ENCODE assay signal across 11 cellular contexts in the genomic region with DNA sequence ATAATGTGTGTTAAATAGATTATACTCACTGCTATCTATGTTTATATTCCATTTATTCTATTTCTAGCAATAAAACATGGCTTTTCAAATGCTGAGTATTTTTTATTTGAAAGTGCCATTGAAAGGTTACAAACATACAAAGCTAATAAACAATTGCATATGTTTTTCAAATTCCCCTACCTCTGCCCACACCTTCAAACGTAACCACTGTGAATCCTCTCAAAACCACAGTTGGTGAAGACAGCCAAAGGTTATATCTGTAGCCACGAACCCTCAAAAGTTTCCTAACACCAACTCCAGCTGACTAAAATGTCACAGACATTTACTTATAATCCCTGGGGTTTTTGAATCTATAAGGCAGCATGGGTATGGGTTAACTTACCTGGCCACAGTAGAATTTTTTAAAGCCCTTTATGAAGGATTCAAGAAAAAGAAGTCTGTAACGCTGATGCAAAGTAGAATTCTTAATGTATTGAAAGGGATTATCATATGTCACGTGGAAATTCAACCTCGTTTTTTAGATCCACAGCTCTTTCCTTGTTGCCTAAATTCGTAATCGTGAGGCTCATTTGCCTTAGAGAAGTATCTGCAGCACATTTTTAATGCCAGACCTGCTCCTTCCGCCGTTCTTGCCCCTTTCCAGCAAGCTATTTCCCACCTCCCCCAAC.
DNase-seq lines count a peak whose midpoint lies in the region; ATAC-seq, FAIRE-seq and TF ChIP-seq lines count a peak whose summit lies in the region.
"Had no signal": no experiment of that assay in that cellular context is flagged by ENCODE, and none has a peak within 500 bp of the region (broad histone marks: within the 10 kb centered on the region; RNA-seq: fewer than 3 reads in every experiment).

No MANE protein-coding gene starts in this region.

- POLR2A ChIA-PET in K562 (lab: Yijun Ruan, JAX) (interaction anchor here (0.6 kb wide), 1 partner anchor 390 kb away, joined by 4 read pairs; no protein-coding TSS in a partner anchor), HepG2 (lab: Yijun Ruan, JAX) (no interaction called here)

- no peak overlapping the region for H3K9ac ChIP-seq in K562 (ENCODE audit: insufficient read depth in 1 of 2, low read depth in 2 of 2, low read length in 2 of 2)
- no peak overlapping the region for H3K9ac ChIP-seq in HepG2 (ENCODE audit: insufficient read depth, low read depth, low read length)

- H3K4me3 ChIP-seq in K562 (no peak overlapping the region), HepG2 (replicated peaks in 1 of 3; ENCODE audit: insufficient read depth in 1 of 3, low read depth in 2 of 3, low read length in 3 of 3) (no peak overlapping the region)

- CTCF ChIA-PET in K562 (lab: Yijun Ruan, JAX; ENCODE audit: low intra/inter-chr PET ratio): no interaction called here
- CTCF ChIA-PET in HepG2 (lab: Yijun Ruan, JAX; ENCODE audit: low intra/inter-chr PET ratio, low total read pairs): no interaction called here

- BruUV-seq in K562 (replicated peaks; lab: Mats Ljungman, UMichigan): no TSS peak
- BruUV-seq in HepG2 (replicated peaks; lab: Mats Ljungman, UMichigan): no TSS peak

- H3K79me2 ChIP-seq in K562 (ENCODE audit: control insufficient read depth, insufficient read depth, low read length) (no peaks in the 10 kb centered on the region), HepG2 (ENCODE audit: insufficient read depth, low read length) (no peaks in the 10 kb centered on the region)

- in situ Hi-C loops in K562 (cut with MboI): loop anchor here (25.0 kb wide), 1 partner anchor 392 kb away; no protein-coding TSS in a partner anchor
- in situ Hi-C loops in HepG2 (cut with HindIII; ENCODE audit: extremely low pct_ligation_motif_present, low pct_unique_long_range_greater_than_20kb): no loop called here

- TF ChIP-seq CTCF in K562 (IDR thresholded peaks at IDR 0.05 in 2 of 3, conservative IDR thresholded peaks at IDR 0.05 in 1 of 3; ENCODE audit: insufficient read depth in 2 of 3, low read depth in 1 of 3, low read length in 3 of 3) (no peak), HepG2 (CRISPR knock-in tag; IDR thresholded peaks at IDR 0.05) (no peak)

- H3K36me3 ChIP-seq in K562 (ENCODE audit: control insufficient read depth, insufficient read depth, low read length) (no peaks in the 10 kb centered on the region), HepG2 (replicated peaks in 1 of 2; ENCODE audit: control insufficient read depth in 1 of 2, insufficient read depth in 2 of 2, low read length in 2 of 2) (no peaks in the 10 kb centered on the region)

- TF ChIP-seq EP300 in K562 (IDR thresholded peaks at IDR 0.05; ENCODE audit: low read length) (no peak), HepG2 (IDR thresholded peaks at IDR 0.05; ENCODE audit: low read depth in 2 of 2, low read length in 2 of 2) (no peak), HepG2 (CRISPR knock-in tag; IDR thresholded peaks at IDR 0.05; ENCODE audit: borderline replicate concordance) (no peak)

- H3K4me1 ChIP-seq in K562 (replicated peaks in 1 of 2; ENCODE audit: control insufficient read depth in 2 of 2, insufficient read depth in 2 of 2, low read length in 2 of 2): no peaks in the 10 kb centered on the region; a peak in 1 of 5 replicates
- no peaks in the 10 kb centered on the region for H3K4me1 ChIP-seq in HepG2 (ENCODE audit: insufficient read depth, low read length)

- H3K27me3 ChIP-seq in K562 (ENCODE audit: control insufficient read depth in 2 of 2, insufficient read depth in 2 of 2, low read length in 2 of 2): no peaks in the 10 kb centered on the region
- peaks cover 0 to 5% of the 10 kb centered on the region in 2 experiments; a peak in 1 of 5 replicates for H3K27me3 ChIP-seq in HepG2 (ENCODE audit: control insufficient read depth in 1 of 2, insufficient read depth in 2 of 2, low read length in 2 of 2)

- no peak for FAIRE-seq in K562 (lab: Jason Lieb, UNC)
- FAIRE-seq in HepG2 (lab: Jason Lieb, UNC): no peak

- H4K20me1 ChIP-seq in K562 (replicated peaks; ENCODE audit: control insufficient read depth, insufficient read depth, low read length): no peaks in the 10 kb centered on the region
- no peaks in the 10 kb centered on the region for H4K20me1 ChIP-seq in HepG2 (ENCODE audit: insufficient read depth, low read length)

- intact Hi-C loops in K562 (cut with micrococcal nuclease): loop anchor here (5.0 kb wide), 1 partner anchor 127 kb away; no protein-coding TSS in a partner anchor
- intact Hi-C loops in HepG2 (cut with micrococcal nuclease; ENCODE audit: unreplicated experiment): no loop called here

- H2AFZ ChIP-seq in K562 (ENCODE audit: low read depth, low read length) (peak overlapping the region; percentile 15; the same call in 1 of the 2 replicates), HepG2 (ENCODE audit: low read length) (no peak overlapping the region)

- no peaks in the 10 kb centered on the region; the same call in 1 of the 2 replicates for H3K9me3 ChIP-seq in K562 (replicated peaks; ENCODE audit: control insufficient read depth, insufficient read depth, low read depth, low read length)
- no peaks in the 10 kb centered on the region for H3K9me3 ChIP-seq in HepG2 (ENCODE audit: low read length)

- ATAC-seq in GM18498 (IDR thresholded peaks at IDR 0.05; ENCODE audit: unreplicated experiment) (peak; percentile 58), GM21360 (IDR thresholded peaks at IDR 0.05; ENCODE audit: unreplicated experiment) (peak; percentile 53), HG03159 (IDR thresholded peaks at IDR 0.05; ENCODE audit: unreplicated experiment) (peak; percentile 50), K562 (no peak), HepG2 (no peak)

- 9% methylated on average over 7 of the region's 9 CpGs for WGBS in K562 (ENCODE audit: insufficient coverage, low coverage, missing lambda C conversion rate)
- WGBS in HepG2 (ENCODE audit: low lambda C conversion rate): 11% methylated on average over 9 of the region's 9 CpGs

- TF ChIP-seq RAD21 in K562 (CRISPR knock-in tag; conservative IDR thresholded peaks at IDR 0.05 in 1 of 2, IDR thresholded peaks at IDR 0.05 in 1 of 2): no peak
- no peak for TF ChIP-seq RAD21 in HepG2 (CRISPR knock-in tag; IDR thresholded peaks at IDR 0.05)

- H3K27ac ChIP-seq in K562 (ENCODE audit: extremely low read depth, low read depth, low read length) (no peak overlapping the region), HepG2 (ENCODE audit: extremely low read length, insufficient read depth, low read length) (no peak overlapping the region)

- DNase-seq in K562 (ENCODE audit: extremely low read depth in 1 of 4, low spot score in 3 of 4) (no peak), HepG2 (ENCODE audit: low spot score) (no peak), NCI-H226 (no peak), NCI-H1930 (lab: John Stamatoyannopoulos, UW) (no peak), NOMO-1 treated with DMSO at 0.1 percent for 48 hours (lab: John Stamatoyannopoulos, UW; ENCODE audit: unreplicated experiment) (no peak)
- DNase-seq: activated CD4-positive, alpha-beta T cell treated with anti-CD3 and anti-CD28 coated beads for 48 hours; mesendoderm; NCI-H1694 treated with DMSO at 0.1 percent for 48 hours had no signal

- H3K9me1 ChIP-seq in K562 (ENCODE audit: control insufficient read depth, insufficient read depth, low read length): no peaks in the 10 kb centered on the region

- no peak overlapping the region for H3K4me2 ChIP-seq in K562 (ENCODE audit: insufficient read depth, low read length)
- no peak overlapping the region for H3K4me2 ChIP-seq in HepG2 (ENCODE audit: low read depth, low read length)

- TF ChIP-seq POLR2A in K562 (conservative IDR thresholded peaks at IDR 0.05): no peak
- TF ChIP-seq POLR2A in HepG2 (IDR thresholded peaks at IDR 0.05; ENCODE audit: insufficient read depth in 1 of 2, low read depth in 2 of 2, low read length in 2 of 2): no peak

TF ChIP-seq in K562, 482 proteins besides CTCF, POLR2A, EP300 and RAD21 (continues in another document):
- TF ChIP-seq SMAD1 (IDR thresholded peaks at IDR 0.05; ENCODE audit: low read depth, low read length, partially characterized antibody) (no peak), KDM5B (IDR thresholded peaks at IDR 0.05; ENCODE audit: insufficient replicate concordance, low read depth, low read length) (no peak)

TF ChIP-seq in HepG2, 621 proteins besides CTCF, POLR2A, EP300 and RAD21 (continues in another document):
- no peak for TF ChIP-seq ZSCAN20 (CRISPR knock-in tag; IDR thresholded peaks at IDR 0.05; ENCODE audit: borderline replicate concordance)
- no peak for TF ChIP-seq CHCHD3 (CRISPR knock-in tag; IDR thresholded peaks at IDR 0.05)
- no peak for TF ChIP-seq MLX (CRISPR knock-in tag; IDR thresholded peaks at IDR 0.05)
- no peak for TF ChIP-seq FUBP1 (CRISPR knock-in tag; IDR thresholded peaks at IDR 0.05; ENCODE audit: borderline replicate concordance)
- no peak for TF ChIP-seq AGO2 (optimal IDR thresholded peaks at IDR 0.05; ENCODE audit: low read depth, low read length)

Comparison
In these comparisons a context has a peak if more than half of its experiments do, and no peak if none do; other contexts are left out.
1. ATAC-seq: peak in GM18498 (single experiment), GM21360 (single experiment) and HG03159 (single experiment); none in K562 (single experiment) and HepG2 (single experiment).